10 cellular contexts compared by ENCODE assay signal in genomic region chr3:9810846-9811245, GRCh38. TPM values are rescaled to one million over a fixed set of nuclear protein-coding genes. Genes with fewer than 3 reads are reported as not detected.
DNase-seq lines count a peak whose midpoint lies in the region; ATAC-seq and TF ChIP-seq lines count a peak whose summit lies in the region.
"Had no signal": no experiment of that assay in that cellular context is flagged by ENCODE, and none has a peak within 500 bp of the region (broad histone marks: within the 10 kb centered on the region; RNA-seq: fewer than 3 reads in every experiment).

No MANE protein-coding gene starts in this region.

- no peaks in the 10 kb centered on the region for H3K27me3 Mint-ChIP-seq in IgD-negative memory B cell
- H3K27me3 Mint-ChIP-seq in effector memory CD8-positive, alpha-beta T cell, result no peaks in the 10 kb centered on the region
- H3K27me3 Mint-ChIP-seq in nephron (ENCODE audit: low read depth), result no peaks in the 10 kb centered on the region

- no peak for TF ChIP-seq CTCF in AG04449 (IDR thresholded peaks at IDR 0.05; ENCODE audit: insufficient read depth, low read length, missing control alignments)
- no peak for TF ChIP-seq CTCF in nephron (IDR thresholded peaks at IDR 0.05; ENCODE audit: unreplicated experiment in 3 of 3)
- TF ChIP-seq CTCF in BE2C (IDR thresholded peaks at IDR 0.05; ENCODE audit: low read depth, low read length), result no peak

- DNase-seq in AG04449 (ENCODE audit: low read depth, low spot score), result no peak
- DNase-seq in effector memory CD8-positive, alpha-beta T cell, result no peak
- DNase-seq in BE2C, result no peak
- no peak for DNase-seq in activated CD4-positive, CD25-positive, alpha-beta regulatory T cell treated with anti-CD3 and anti-CD28 coated beads, Interleukin-2, amount 50 U/mL, for 72 hours
- DNase-seq: activated effector memory CD4-positive, alpha-beta T cell treated with Interleukin-2 at 50 U/mL for 16 hours; NCI-H510A had no signal

- H3K4me3 Mint-ChIP-seq in IgD-negative memory B cell (peak overlapping the region; percentile 83 to 97 (median 94)), nephron (peak overlapping the region; percentile 80 to 85 (median 80))
- H3K4me3 Mint-ChIP-seq in effector memory CD8-positive, alpha-beta T cell, result peak overlapping the region; percentile 90 to 94

- H3K36me3 ChIP-seq in BE2C, result no peaks in the 10 kb centered on the region

- peak overlapping the region; percentile 15 to 74 (median 73) for H3K27ac Mint-ChIP-seq in IgD-negative memory B cell
- H3K27ac Mint-ChIP-seq in effector memory CD8-positive, alpha-beta T cell, result peak overlapping the region; percentile 33 to 99
- peak overlapping the region; percentile 77 to 82 (median 80) for H3K27ac Mint-ChIP-seq in nephron

- no peaks in the 10 kb centered on the region for H3K4me1 ChIP-seq in BE2C

- H3K9me3 Mint-ChIP-seq in IgD-negative memory B cell, result no peaks in the 10 kb centered on the region
- no peaks in the 10 kb centered on the region for H3K9me3 Mint-ChIP-seq in effector memory CD8-positive, alpha-beta T cell
- no peaks in the 10 kb centered on the region for H3K9me3 Mint-ChIP-seq in nephron

- H3K4me1 Mint-ChIP-seq in IgD-negative memory B cell (peaks cover 18 to 30% (median 25%) of the 10 kb centered on the region in 3 donors), nephron (peaks cover 21% of the 10 kb centered on the region)
- H3K4me1 Mint-ChIP-seq in effector memory CD8-positive, alpha-beta T cell (ENCODE audit: low read depth in 2 of 2), result peaks cover 40 to 42% of the 10 kb centered on the region in 2 donors

- H3K36me3 Mint-ChIP-seq in IgD-negative memory B cell (peaks cover 1% of the 10 kb centered on the region), nephron (ENCODE audit: low read depth) (peaks cover 6% of the 10 kb centered on the region)
- H3K36me3 Mint-ChIP-seq in effector memory CD8-positive, alpha-beta T cell (ENCODE audit: insufficient read depth), result peaks cover 30% of the 10 kb centered on the region

- H3K4me3 ChIP-seq in AG04449 (ENCODE audit: low read depth, low read length) (peak overlapping the region; percentile 60), BE2C (ENCODE audit: low read depth, low read length) (no peak overlapping the region)

- CTCF ChIA-PET in AG04449 (lab: Yijun Ruan, JAX), result interaction anchor here (0.7 kb wide), 1 partner anchor 9 kb away, joined by 3 read pairs; no protein-coding TSS in a partner anchor

- no peak for ATAC-seq in effector memory CD8-positive, alpha-beta T cell (replicated peaks)
- ATAC-seq in HG03342 (IDR thresholded peaks at IDR 0.05; ENCODE audit: unreplicated experiment) (no peak), GM19328 (IDR thresholded peaks at IDR 0.05; ENCODE audit: unreplicated experiment) (no peak)

- no peaks in the 10 kb centered on the region for H3K27me3 ChIP-seq in BE2C

- POLR2A ChIA-PET in AG04449 (lab: Yijun Ruan, JAX), result no interaction called here

- H3K9me3 ChIP-seq in BE2C, result no peaks in the 10 kb centered on the region

RNA-seq across cellular contexts. Expression of gene TTLL3, which starts 0.8 kb away (rescaled TPM):
- polyA plus RNA-seq in IgD-negative memory B cell, result 10.5 TPM
- polyA plus RNA-seq in BE2C (2012; ENCODE audit: insufficient read depth, insufficient read length, low read depth), result 10.7 TPM

RNA-seq across cellular contexts. Expression of gene ARPC4, which starts 18.0 kb away (rescaled TPM):
- polyA plus RNA-seq in IgD-negative memory B cell, result 262 TPM
- polyA plus RNA-seq in BE2C (2012; ENCODE audit: insufficient read depth, insufficient read length, low read depth), result 102 TPM

RNA-seq across cellular contexts. Expression of gene TADA3, which starts 18.6 kb away (rescaled TPM):
- polyA plus RNA-seq in IgD-negative memory B cell, result 52.6 TPM
- polyA plus RNA-seq in BE2C (2012; ENCODE audit: insufficient read depth, insufficient read length, low read depth), result 25.9 TPM

RNA-seq across cellular contexts. Expression of gene RPUSD3, which starts 33.0 kb away (rescaled TPM):
- 57.9 TPM for polyA plus RNA-seq in IgD-negative memory B cell
- 23.7 TPM for polyA plus RNA-seq in BE2C (2012; ENCODE audit: insufficient read depth, insufficient read length, low read depth)

RNA-seq across cellular contexts. Expression of gene CAMK1, which starts 41.1 kb away (rescaled TPM):
- 0.65 TPM for polyA plus RNA-seq in IgD-negative memory B cell
- 6.0 TPM for polyA plus RNA-seq in BE2C (2012; ENCODE audit: insufficient read depth, insufficient read length, low read depth)
